Comparison of ENCODE assay signal across 21 cellular contexts in genomic region chr3:66255865-66256264, GRCh38.
"Had no signal": no experiment of that assay in that cellular context is flagged by ENCODE, and none has a peak within 500 bp of the region (broad histone marks: within the 10 kb centered on the region; RNA-seq: fewer than 3 reads in every experiment).

No MANE protein-coding gene starts in this region.

- H3K27me3 ChIP-seq: spleen, vagina had no signal

- FAIRE-seq: endometrium had no signal

- H3K27me3 Mint-ChIP-seq: activated CD4-positive, alpha-beta memory T cell treated with anti-CD3 and anti-CD28 coated beads for 36 hours; activated naive CD4-positive, alpha-beta T cell treated with anti-CD3 and anti-CD28 coated beads, Interleukin-2, amount 10 ng/mL, durations not matched to agents 7 days and 5 days; progenitor cell of endocrine pancreas; type B pancreatic cell had no signal

- H3K27ac Mint-ChIP-seq: activated CD4-positive, alpha-beta memory T cell treated with anti-CD3 and anti-CD28 coated beads for 36 hours; activated naive CD4-positive, alpha-beta T cell treated with anti-CD3 and anti-CD28 coated beads, Interleukin-2, amount 10 ng/mL, durations not matched to agents 7 days and 5 days; mesothelial cell of epicardium; natural killer cell; progenitor cell of endocrine pancreas; type B pancreatic cell; WTC11 had no signal

- H3K27ac ChIP-seq: left ventricle myocardium inferior, spleen, thoracic aorta, vagina had no signal

- ATAC-seq: natural killer cell, WTC11 had no signal

- H3K4me3 Mint-ChIP-seq: activated CD4-positive, alpha-beta memory T cell treated with anti-CD3 and anti-CD28 coated beads for 36 hours; activated naive CD4-positive, alpha-beta T cell treated with anti-CD3 and anti-CD28 coated beads, Interleukin-2, amount 10 ng/mL, durations not matched to agents 7 days and 5 days; mesothelial cell of epicardium; natural killer cell; type B pancreatic cell; WTC11 had no signal

- H3K9me3 Mint-ChIP-seq: activated CD4-positive, alpha-beta memory T cell treated with anti-CD3 and anti-CD28 coated beads for 36 hours; activated naive CD4-positive, alpha-beta T cell treated with anti-CD3 and anti-CD28 coated beads, Interleukin-2, amount 10 ng/mL, durations not matched to agents 7 days and 5 days; mesothelial cell of epicardium; natural killer cell; type B pancreatic cell; WTC11 had no signal

- H3K36me3 ChIP-seq: thoracic aorta, vagina had no signal

- DNase-seq: activated CD4-positive, alpha-beta memory T cell treated with anti-CD3 and anti-CD28 coated beads for 36 hours; activated CD4-positive, alpha-beta T cell treated with anti-CD3 and anti-CD28 coated beads for 4 hours; activated effector memory CD4-positive, alpha-beta T cell treated with anti-CD3 and anti-CD28 coated beads, Interleukin-2, amount 50 U/mL, for 16 hours; activated naive CD4-positive, alpha-beta T cell treated with anti-CD3 and anti-CD28 coated beads, Interleukin-2, amount 10 ng/mL, durations not matched to agents 7 days and 5 days; amygdala; cerebellar nuclear complex; cortex of kidney; foreskin fibroblast; left ventricle myocardium inferior; natural killer cell; spleen; stimulated activated CD4-positive, alpha-beta T cell treated with anti-CD3 and anti-CD28 coated beads, Interleukin-4, amount 100 ng/mL, for 1 hour; stimulated activated naive CD4-positive, alpha-beta T cell treated with Interleukin-2 at 50 U/mL for 16 hours; T1000 had no signal

- H3K4me3 ChIP-seq: left ventricle myocardium inferior, spleen, thoracic aorta, vagina had no signal

- H3K9me3 ChIP-seq: left ventricle myocardium inferior, spleen, thoracic aorta, vagina had no signal

- H3K4me1 Mint-ChIP-seq: activated naive CD4-positive, alpha-beta T cell treated with anti-CD3 and anti-CD28 coated beads, Interleukin-2, amount 10 ng/mL, durations not matched to agents 7 days and 5 days; mesothelial cell of epicardium; WTC11 had no signal

- H3K4me1 ChIP-seq: vagina had no signal
